Comparison of ENCODE assay signal across 1 cellular context in genomic region chr11:69157156-69157821, GRCh38.
TF ChIP-seq lines count a peak whose summit lies in the region.

No MANE protein-coding gene starts in this region.

TF ChIP-seq in HepG2, 621 proteins besides CTCF, POLR2A, EP300 and RAD21 (continued from another document and continues in another):
- TF ChIP-seq ATF6 (CRISPR knock-in tag; conservative IDR thresholded peaks at IDR 0.05) (no peak), KAT8 (CRISPR knock-in tag; IDR thresholded peaks at IDR 0.05) (peak; percentile 67), THAP7 (CRISPR knock-in tag; IDR thresholded peaks at IDR 0.05) (no peak), NR3C1 (CRISPR knock-in tag; IDR thresholded peaks at IDR 0.05) (no peak), ATM (IDR thresholded peaks at IDR 0.05; ENCODE audit: borderline replicate concordance) (no peak), GABPB1 (CRISPR knock-in tag; IDR thresholded peaks at IDR 0.05) (peak; percentile 81), MYNN (CRISPR knock-in tag; IDR thresholded peaks at IDR 0.05; ENCODE audit: low read depth) (no peak), ZNF407 (CRISPR knock-in tag; IDR thresholded peaks at IDR 0.05; ENCODE audit: not compliant biosample characterization) (no peak), TFE3 (CRISPR knock-in tag; IDR thresholded peaks at IDR 0.05) (no peak), NFKBIZ (CRISPR knock-in tag; IDR thresholded peaks at IDR 0.05) (0 out of 2 replicates have a peak, but pooled peaks have one; percentile 22), DZIP1 (CRISPR knock-in tag; IDR thresholded peaks at IDR 0.05) (no peak), ZNF749 (CRISPR knock-in tag; IDR thresholded peaks at IDR 0.05; ENCODE audit: borderline replicate concordance) (no peak; the same call in 1 of the 2 replicates), ATF5 (CRISPR knock-in tag; IDR thresholded peaks at IDR 0.05; ENCODE audit: low read depth) (no peak), CSRNP1 (CRISPR knock-in tag; IDR thresholded peaks at IDR 0.05) (no peak; the same call in 1 of the 2 replicates), ZNF263 (CRISPR knock-in tag; IDR thresholded peaks at IDR 0.05) (peak; percentile 67; the same call in 1 of the 2 replicates), TEF (CRISPR knock-in tag; IDR thresholded peaks at IDR 0.05) (no peak), ZSCAN20 (CRISPR knock-in tag; IDR thresholded peaks at IDR 0.05; ENCODE audit: borderline replicate concordance) (0 out of 2 replicates have a peak, but pooled peaks have one; percentile 8), ZNF12 (CRISPR knock-in tag; IDR thresholded peaks at IDR 0.05) (no peak), PHB2 (IDR thresholded peaks at IDR 0.05; ENCODE audit: partially characterized antibody) (no peak), HNF4A (CRISPR knock-in tag; IDR thresholded peaks at IDR 0.05) (no peak), NRL (CRISPR knock-in tag; IDR thresholded peaks at IDR 0.05; ENCODE audit: borderline replicate concordance) (no peak; the same call in 1 of the 2 replicates), ZC3H4 (CRISPR knock-in tag; IDR thresholded peaks at IDR 0.05; ENCODE audit: borderline replicate concordance) (no peak), PTBP1 (IDR thresholded peaks at IDR 0.05; ENCODE audit: low read depth, low read length, poor library complexity, severe bottlenecking) (peak; percentile 81), PREB (CRISPR knock-in tag; IDR thresholded peaks at IDR 0.05) (no peak), PRPF4 (IDR thresholded peaks at IDR 0.05; ENCODE audit: low read depth, low read length, poor library complexity, severe bottlenecking) (no peak)
